9 cellular contexts compared by ENCODE assay signal in genomic region chr7:37915438-37915837, GRCh38. TPM values are rescaled to one million over a fixed set of nuclear protein-coding genes. Genes with fewer than 3 reads are reported as not detected.
DNase-seq lines count a peak whose midpoint lies in the region; TF ChIP-seq lines count a peak whose summit lies in the region.
"Had no signal": no experiment of that assay in that cellular context is flagged by ENCODE, and none has a peak within 500 bp of the region (broad histone marks: within the 10 kb centered on the region; RNA-seq: fewer than 3 reads in every experiment).

No MANE protein-coding gene starts in this region.

- peaks cover 56% of the 10 kb centered on the region for H3K27me3 Mint-ChIP-seq in dendritic cell treated with granulocyte-macrophage colony-stimulating factor and Interleukin-4, amounts not matched to agents 40 ng/mL and 50 ng/mL, for 4 days
- H3K27me3 Mint-ChIP-seq in CD4-positive, alpha-beta memory T cell, result peaks cover 43% of the 10 kb centered on the region in 2 donors

- peaks cover 38% of the 10 kb centered on the region for H3K4me1 Mint-ChIP-seq in dendritic cell treated with granulocyte-macrophage colony-stimulating factor and Interleukin-4, amounts not matched to agents 40 ng/mL and 50 ng/mL, for 4 days (ENCODE audit: low read depth)
- H3K4me1 Mint-ChIP-seq in CD4-positive, alpha-beta memory T cell, result peaks cover 7 to 17% (median 10%) of the 10 kb centered on the region in 4 donors

- no peaks in the 10 kb centered on the region for H3K27me3 ChIP-seq in testis
- peaks cover 10% of the 10 kb centered on the region for H3K27me3 ChIP-seq in CD4-positive, alpha-beta memory T cell (ENCODE audit: insufficient read depth, low read length)

- H3K4me3 ChIP-seq in NB4 (ENCODE audit: low read depth, low read length) (no peak overlapping the region), testis (peak overlapping the region; percentile 66 to 74)
- H3K4me3 ChIP-seq in CD4-positive, alpha-beta memory T cell (ENCODE audit: low read length in 2 of 2), result no peak overlapping the region

- H3K27ac ChIP-seq in testis, result peak overlapping the region in 1 of 2 donors; percentile 85
- no peak overlapping the region for H3K27ac ChIP-seq in CD4-positive, alpha-beta memory T cell (ENCODE audit: low read depth, low read length)

- DNase-seq in NCI-H2081 (lab: John Stamatoyannopoulos, UW), result peak; percentile 18 to 41
- DNase-seq in NCI-H2081 treated with DMSO at 0.1 percent for 48 hours (lab: John Stamatoyannopoulos, UW), result no peak
- DNase-seq in NB4 (ENCODE audit: low read depth), result peak; percentile 68
- no peak for DNase-seq in testis
- DNase-seq in stimulated activated CD4-positive, alpha-beta T cell treated with anti-CD3 and anti-CD28 coated beads, Interleukin-4, amount 100 ng/mL, for 4 hours, result no peak
- DNase-seq in CD4-positive, alpha-beta memory T cell, result no peak
- no peak for DNase-seq in GM19238 (ENCODE audit: insufficient read length, low spot score)
- DNase-seq: T-helper 17 cell had no signal

- TF ChIP-seq CTCF in NB4 (IDR thresholded peaks at IDR 0.05; ENCODE audit: low read depth, low read length) (no peak), testis (IDR thresholded peaks at IDR 0.05) (no peak)

- TF ChIP-seq POLR2A in NB4 (IDR thresholded peaks at IDR 0.05; ENCODE audit: extremely low read depth, insufficient read length) (no peak), testis (IDR thresholded peaks at IDR 0.05) (no peak)

- no peaks in the 10 kb centered on the region for H3K4me1 ChIP-seq in testis
- peaks cover 8% of the 10 kb centered on the region for H3K4me1 ChIP-seq in CD4-positive, alpha-beta memory T cell (ENCODE audit: insufficient read depth, low read length)

- no peaks in the 10 kb centered on the region for H3K36me3 ChIP-seq in testis (ENCODE audit: low read depth, missing control alignments)
- no peaks in the 10 kb centered on the region for H3K36me3 ChIP-seq in CD4-positive, alpha-beta memory T cell (ENCODE audit: insufficient read depth, low read length)

- intact Hi-C loops in dendritic cell treated with granulocyte-macrophage colony-stimulating factor and Interleukin-4, amounts not matched to agents 40 ng/mL and 50 ng/mL, for 4 days (cut with micrococcal nuclease), result loop anchor here (5.0 to 10.0 kb wide), 4 partner anchors 72 to 419 kb away; no protein-coding TSS in a partner anchor
- intact Hi-C loops in testis (cut with DNase I; ENCODE audit: low total_unique reads), result no loop called here
- intact Hi-C loops in CD4-positive, alpha-beta memory T cell (cut with micrococcal nuclease), result no loop called here

- H3K4me3 Mint-ChIP-seq in dendritic cell treated with granulocyte-macrophage colony-stimulating factor and Interleukin-4, amounts not matched to agents 40 ng/mL and 50 ng/mL, for 4 days, result peak overlapping the region; percentile 68
- no peak overlapping the region for H3K4me3 Mint-ChIP-seq in CD4-positive, alpha-beta memory T cell

- peak overlapping the region; percentile 46 for H3K27ac Mint-ChIP-seq in dendritic cell treated with granulocyte-macrophage colony-stimulating factor and Interleukin-4, amounts not matched to agents 40 ng/mL and 50 ng/mL, for 4 days
- no peak overlapping the region for H3K27ac Mint-ChIP-seq in CD4-positive, alpha-beta memory T cell
- H3K27ac Mint-ChIP-seq: T-helper 17 cell had no signal

- CTCF ChIA-PET in CD4-positive, alpha-beta memory T cell (lab: Charles Lee; ENCODE audit: partially characterized antibody), result no interaction called here

- no peaks in the 10 kb centered on the region for H3K36me3 Mint-ChIP-seq in dendritic cell treated with granulocyte-macrophage colony-stimulating factor and Interleukin-4, amounts not matched to agents 40 ng/mL and 50 ng/mL, for 4 days (ENCODE audit: low read depth)
- H3K36me3 Mint-ChIP-seq in CD4-positive, alpha-beta memory T cell, result no peaks in the 10 kb centered on the region

- WGBS in testis, 2 donors, result 13% methylated on average over 5 of the region's 5 CpGs

- no peaks in the 10 kb centered on the region for H3K9me3 Mint-ChIP-seq in dendritic cell treated with granulocyte-macrophage colony-stimulating factor and Interleukin-4, amounts not matched to agents 40 ng/mL and 50 ng/mL, for 4 days
- peaks cover 0 to 4% (median 0%) of the 10 kb centered on the region in 8 donors for H3K9me3 Mint-ChIP-seq in CD4-positive, alpha-beta memory T cell

- no peaks in the 10 kb centered on the region for H3K9me3 ChIP-seq in testis
- H3K9me3 ChIP-seq in CD4-positive, alpha-beta memory T cell (ENCODE audit: control insufficient read depth in 1 of 2, low read length in 2 of 2), result no peaks in the 10 kb centered on the region

- POLR2A ChIA-PET in CD4-positive, alpha-beta memory T cell (lab: Charles Lee; ENCODE audit: partially characterized antibody), result no interaction called here

RNA-seq across cellular contexts. Expression of gene SFRP4, which starts 1.2 kb away (rescaled TPM):
- total RNA-seq in testis, result 10 to 100 TPM in 1 of 2 donors, 1 to 10 TPM in 1; 9.0 to 18.5 TPM
- polyA plus RNA-seq in testis (ENCODE audit: insufficient read depth, low read depth, low replicate concordance), result 48.0 TPM
- total RNA-seq in CD4-positive, alpha-beta memory T cell, result not detected
- not detected for polyA plus RNA-seq in CD4-positive, alpha-beta memory T cell
- total RNA-seq: T-helper 17 cell had no signal

RNA-seq across cellular contexts. Expression of gene EPDR1, which starts 5.0 kb away (rescaled TPM):
- total RNA-seq in testis, result 10 to 100 TPM; 30.4 to 34.8 TPM
- 33.9 TPM for polyA plus RNA-seq in testis (ENCODE audit: insufficient read depth, low read depth, low replicate concordance)
- under 1 TPM; 0.19 to 0.41 TPM for total RNA-seq in CD4-positive, alpha-beta memory T cell
- under 1 TPM; 0.32 to 0.37 TPM for polyA plus RNA-seq in CD4-positive, alpha-beta memory T cell

Comparison
In these comparisons a context has a peak if more than half of its experiments do, and no peak if none do; other contexts are left out.
1. DNase-seq: peak in NCI-H2081 (2 of 2) and NB4 (single experiment); none in NCI-H2081 treated with DMSO at 0.1 percent for 48 hours (single experiment), testis (single experiment), stimulated activated CD4-positive, alpha-beta T cell treated with anti-CD3 and anti-CD28 coated beads, Interleukin-4, amount 100 ng/mL, for 4 hours (0 of 2), CD4-positive, alpha-beta memory T cell (0 of 5) and GM19238 (single experiment).
2. H3K4me3 ChIP-seq: peak in testis (2 of 2); none in NB4 (single experiment) and CD4-positive, alpha-beta memory T cell (0 of 2).
3. RNA of gene SFRP4, which starts 1.2 kb away (total RNA-seq): 9.0 to 18.5 TPM in testis; not detected in CD4-positive, alpha-beta memory T cell; every median in the first group is over 4 times any median in the second.
4. RNA of gene EPDR1, which starts 5.0 kb away (total RNA-seq): 30.4 to 34.8 TPM in testis; 0.19 to 0.41 TPM in CD4-positive, alpha-beta memory T cell; every median in the first group is over 10 times any median in the second.